Comparison of ENCODE assay signal across 7 cellular contexts in genomic region chr16:24538756-24539294, GRCh38.
DNase-seq lines count a peak whose midpoint lies in the region; ATAC-seq and TF ChIP-seq lines count a peak whose summit lies in the region.

No MANE protein-coding gene starts in this region.

- peaks cover 17% of the 10 kb centered on the region for H3K36me3 Mint-ChIP-seq in nephron progenitor cell (ENCODE audit: low read depth)

- DNase-seq in HS-5 (ENCODE audit: low read depth) (peak; percentile 79), SK-N-MC (ENCODE audit: low read depth, low spot score) (peak; percentile 88), epithelial cell of esophagus (ENCODE audit: low read depth) (no peak), nephron progenitor cell (no peak), C1 segment of cervical spinal cord (lab: John Stamatoyannopoulos, UW) (no peak), 8988T (no peak)

- H3K4me1 Mint-ChIP-seq in nephron progenitor cell: peaks cover 31% of the 10 kb centered on the region

- peak overlapping the region; percentile 100 for H3K27ac Mint-ChIP-seq in nephron progenitor cell

- peaks cover 27% of the 10 kb centered on the region for H3K36me3 ChIP-seq in SK-N-MC (ENCODE audit: insufficient read depth, low read length)

- peak overlapping the region; percentile 99 for H3K4me3 Mint-ChIP-seq in nephron progenitor cell

- TF ChIP-seq CTCF in epithelial cell of esophagus (IDR thresholded peaks at IDR 0.05; ENCODE audit: insufficient read depth, low read depth, low read length, missing control alignments) (no peak), nephron progenitor cell (IDR thresholded peaks at IDR 0.05) (no peak)

- peak overlapping the region; percentile 82 for H3K9ac ChIP-seq in SK-N-MC (ENCODE audit: insufficient read length)

- H3K4me3 ChIP-seq in SK-N-MC (peak overlapping the region; percentile 85), epithelial cell of esophagus (ENCODE audit: low read length) (peak overlapping the region; percentile 75)

- ATAC-seq in GM18498 (IDR thresholded peaks at IDR 0.05; ENCODE audit: unreplicated experiment): peak; percentile 14

- H3K27ac ChIP-seq in SK-N-MC: peak overlapping the region; percentile 92

- H3K27me3 Mint-ChIP-seq in nephron progenitor cell (ENCODE audit: low read depth, poor library complexity): no peaks in the 10 kb centered on the region

- no peaks in the 10 kb centered on the region for H3K9me3 ChIP-seq in SK-N-MC (ENCODE audit: low read depth, low read length)

- H3K9me3 Mint-ChIP-seq in nephron progenitor cell: no peaks in the 10 kb centered on the region

Comparison
In these comparisons a context has a peak if more than half of its experiments do, and no peak if none do; other contexts are left out.
1. DNase-seq: peak in HS-5 (single experiment) and SK-N-MC (single experiment); none in epithelial cell of esophagus (single experiment), nephron progenitor cell (single experiment), C1 segment of cervical spinal cord (0 of 14) and 8988T (single experiment).